In genomic region chr15:51776952-51777574, GRCh38 we compare ENCODE assay signal across 8 cellular contexts. TPM values are rescaled to one million over a fixed set of nuclear protein-coding genes. Genes with fewer than 3 reads are reported as not detected.
DNase-seq lines count a peak whose midpoint lies in the region; ATAC-seq and TF ChIP-seq lines count a peak whose summit lies in the region.

No MANE protein-coding gene starts in this region.

- no peaks in the 10 kb centered on the region for H3K9me3 Mint-ChIP-seq in glutamatergic neuron (ENCODE audit: unreplicated experiment)
- no peaks in the 10 kb centered on the region for H3K9me3 Mint-ChIP-seq in progenitor cell of endocrine pancreas (ENCODE audit: low read depth)

- no peaks in the 10 kb centered on the region for H3K27me3 ChIP-seq in SJSA1 (replicated peaks)

- no peaks in the 10 kb centered on the region for H3K4me1 ChIP-seq in SJSA1 (replicated peaks)

- H3K27ac ChIP-seq in SJSA1: no peak overlapping the region

- peak; percentile 45 for DNase-seq in AG09309 (ENCODE audit: low read depth)
- peak; percentile 58 to 67 for DNase-seq in SJSA1 (ENCODE audit: low read depth in 1 of 2, low spot score in 2 of 2)
- DNase-seq in activated naive CD4-positive, alpha-beta T cell treated with anti-CD3 and anti-CD28 coated beads, Interleukin-2, amount 50 U/mL, for 16 hours: peak; percentile 60
- DNase-seq in glutamatergic neuron: peak; percentile 68
- peak; percentile 45 for DNase-seq in progenitor cell of endocrine pancreas (ENCODE audit: low spot score, unreplicated experiment)

- ATAC-seq in GM18517 (IDR thresholded peaks at IDR 0.05; ENCODE audit: unreplicated experiment): peak; percentile 67
- no peak for ATAC-seq in GM19455 (IDR thresholded peaks at IDR 0.05; ENCODE audit: unreplicated experiment)

- H3K27ac Mint-ChIP-seq in glutamatergic neuron (ENCODE audit: unreplicated experiment) (no peak overlapping the region), progenitor cell of endocrine pancreas (no peak overlapping the region)

- no peaks in the 10 kb centered on the region for H3K27me3 Mint-ChIP-seq in glutamatergic neuron (ENCODE audit: unreplicated experiment)
- no peaks in the 10 kb centered on the region for H3K27me3 Mint-ChIP-seq in progenitor cell of endocrine pancreas

- H3K36me3 Mint-ChIP-seq in glutamatergic neuron (ENCODE audit: unreplicated experiment) (no peaks in the 10 kb centered on the region), progenitor cell of endocrine pancreas (ENCODE audit: insufficient read depth) (peaks cover 8% of the 10 kb centered on the region)

- H3K4me1 Mint-ChIP-seq in glutamatergic neuron (ENCODE audit: low read depth, unreplicated experiment) (no peaks in the 10 kb centered on the region), progenitor cell of endocrine pancreas (ENCODE audit: low read depth) (peaks cover under 1% of the 10 kb centered on the region)

- peak; percentile 74 for TF ChIP-seq CTCF in AG09309 (IDR thresholded peaks at IDR 0.05; ENCODE audit: control insufficient read depth, insufficient read depth, low read depth, low read length, missing control alignments)
- peak; percentile 77 for TF ChIP-seq CTCF in LNCAP (IDR thresholded peaks at IDR 0.05)
- TF ChIP-seq CTCF in glutamatergic neuron (IDR thresholded peaks at IDR 0.05; ENCODE audit: partially characterized antibody, unreplicated experiment): peak; percentile 71
- peak; percentile 76 for TF ChIP-seq CTCF in progenitor cell of endocrine pancreas (IDR thresholded peaks at IDR 0.05; ENCODE audit: unreplicated experiment)

- no peak overlapping the region for H3K4me3 Mint-ChIP-seq in glutamatergic neuron (ENCODE audit: unreplicated experiment)
- H3K4me3 Mint-ChIP-seq in progenitor cell of endocrine pancreas (ENCODE audit: low read depth): no peak overlapping the region

- no peaks in the 10 kb centered on the region for H3K9me3 ChIP-seq in SJSA1 (replicated peaks)

- no peaks in the 10 kb centered on the region for H3K36me3 ChIP-seq in SJSA1

- H3K4me3 ChIP-seq in AG09309 (ENCODE audit: control insufficient read depth, low read depth, low read length) (no peak overlapping the region), SJSA1 (no peak overlapping the region)

RNA-seq across cellular contexts. Expression of gene TMOD2, which starts 25.7 kb away (rescaled TPM):
- total RNA-seq in SJSA1 (2014; rRNA removed; shearing (Covaris generic)): 2.5 and 4.3 TPM in 2 replicates
- total RNA-seq in glutamatergic neuron (ENCODE audit: unreplicated experiment) (75.0 TPM), progenitor cell of endocrine pancreas (7.4 and 8.1 TPM in 2 replicates)

RNA-seq across cellular contexts. Expression of gene LYSMD2, which starts 39.6 kb away (rescaled TPM):
- 11.2 and 11.5 TPM in 2 replicates for total RNA-seq in SJSA1 (2014; rRNA removed; shearing (Covaris generic))
- 0.78 TPM for total RNA-seq in glutamatergic neuron (ENCODE audit: unreplicated experiment)
- 4.0 and 5.0 TPM in 2 replicates for total RNA-seq in progenitor cell of endocrine pancreas

RNA-seq across cellular contexts. Expression of gene TMOD3, which starts 52.4 kb away (rescaled TPM):
- 41.1 and 71.4 TPM in 2 replicates for total RNA-seq in SJSA1 (2014; rRNA removed; shearing (Covaris generic))
- total RNA-seq in glutamatergic neuron (ENCODE audit: unreplicated experiment) (29.2 TPM), progenitor cell of endocrine pancreas (37.4 and 40.0 TPM in 2 replicates)
